8 cellular contexts compared by ENCODE assay signal in the genomic region with DNA sequence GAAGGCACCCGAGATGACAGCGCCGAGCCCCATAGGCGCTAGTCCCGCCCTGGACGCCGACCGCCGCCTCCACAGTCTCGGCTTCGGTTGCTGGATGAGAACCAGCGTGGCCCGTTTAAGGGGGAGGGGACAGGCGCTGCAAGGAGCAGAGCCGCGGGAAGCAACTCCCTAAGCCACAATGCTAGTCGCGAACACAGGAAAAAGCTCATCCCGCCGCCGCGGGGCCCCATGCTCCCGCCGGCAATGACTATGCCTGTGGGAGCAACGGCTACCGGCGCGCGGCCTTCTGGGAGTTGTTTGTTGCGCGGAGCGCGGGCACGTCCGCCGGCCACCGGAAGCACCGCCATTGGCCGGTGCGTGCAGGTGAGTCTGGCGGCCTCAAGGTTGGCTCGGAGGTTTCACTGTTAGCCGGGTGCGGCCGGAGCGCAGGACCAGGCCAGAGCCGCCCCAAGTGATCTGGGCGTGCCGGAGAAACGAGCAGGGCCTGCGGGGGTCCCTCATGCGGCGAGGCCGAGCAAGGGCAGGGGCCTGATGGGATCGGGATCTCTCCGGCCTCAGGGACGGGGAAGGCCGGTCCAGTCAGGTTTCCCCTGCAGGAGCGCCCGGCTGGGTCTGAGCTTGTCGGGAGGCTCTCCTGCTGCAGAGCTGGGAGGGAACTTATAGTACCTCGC. TPM values are rescaled to one million over a fixed set of nuclear protein-coding genes. Genes with fewer than 3 reads are reported as not detected.
A peak's percentile ranks its signal among the peaks of the same experiment; 100 is the strongest.
DNase-seq lines count a peak whose midpoint lies in the region; FAIRE-seq and TF ChIP-seq lines count a peak whose summit lies in the region.

Gene ZNF544 (plus strand): TSS at position 331 of the 671 bp plus-strand sequence. CDS start 15,110 bp downstream, outside the sequence.

- intact Hi-C loops in T-helper 1 cell treated with Interleukin-12 subunit alpha and Interleukin-12 subunit beta and Interleukin-4 antibody, amounts not matched to agents 30 ng/mL and 1 ng/mL, for 36 hours (cut with micrococcal nuclease), result loop anchor here (1.0 to 2.0 kb wide), 4 partner anchors 50 to 248 kb away; partner anchors contain the start of genes ERVK3-1, ZNF446, ZNF8 and ZSCAN22

- no peak for TF ChIP-seq CTCF in NB4 (IDR thresholded peaks at IDR 0.05; ENCODE audit: low read depth, low read length)
- peak in 1 of 2 donors; percentile 38 for TF ChIP-seq CTCF in right atrium auricular region (IDR thresholded peaks at IDR 0.05)

- H3K27ac ChIP-seq in right atrium auricular region (peak within 1 kb of the TSS; percentile 76 to 85), urinary bladder (ENCODE audit: low read depth) (peak within 1 kb of the TSS; percentile 12)

- peaks cover 34% of the 10 kb centered on the region for H3K36me3 ChIP-seq in right atrium auricular region
- H3K36me3 ChIP-seq in urinary bladder (ENCODE audit: insufficient read depth), result no peaks in the 10 kb centered on the region

- peaks cover 0 to 17% of the 10 kb centered on the region in 2 donors for H3K4me1 ChIP-seq in right atrium auricular region
- no peaks in the 10 kb centered on the region for H3K4me1 ChIP-seq in urinary bladder (ENCODE audit: insufficient read depth)

- FAIRE-seq in H54 (lab: Jason Lieb, UNC), result no peak

- TF ChIP-seq POLR2A in H54 (IDR thresholded peaks at IDR 0.05; ENCODE audit: low read depth, low read length) (peak; percentile 56; the same call in 1 of the 2 replicates), NB4 (IDR thresholded peaks at IDR 0.05; ENCODE audit: extremely low read depth, insufficient read length) (peak; percentile 56)

- no peaks in the 10 kb centered on the region for H3K27me3 ChIP-seq in right atrium auricular region

- H3K9me3 ChIP-seq in right atrium auricular region, result peaks cover 0 to 45% of the 10 kb centered on the region in 2 donors

- H3K4me3 ChIP-seq in NB4 (ENCODE audit: low read depth, low read length) (peak within 1 kb of the TSS; percentile 73), right atrium auricular region (peak within 1 kb of the TSS; percentile 63 to 89), urinary bladder (ENCODE audit: low read depth, low read length) (peak within 1 kb of the TSS; percentile 71)

- under 1% methylated on average over 62 of the region's 62 CpGs for WGBS in urinary bladder

- DNase-seq in ELR (ENCODE audit: low read depth), result peak; percentile 88
- DNase-seq in H54 (ENCODE audit: insufficient read length, low spot score), result peak; percentile 50
- peak; percentile 81 for DNase-seq in NB4 (ENCODE audit: low read depth)
- DNase-seq in amygdala (lab: John Stamatoyannopoulos, UW), result peak in 52 of 56 donors; percentile 1 to 82 (median 52)
- DNase-seq in right atrium auricular region (ENCODE audit: low spot score), result peak; percentile 63
- peak; percentile 39 for DNase-seq in pulmonary artery endothelial cell (ENCODE audit: low read depth, low spot score)

RNA-seq across cellular contexts. Expression of gene ZNF544, which starts in this region (rescaled TPM):
- 41.6 and 42.0 TPM in 2 replicates for total RNA-seq in T-helper 1 cell treated with Interleukin-12 subunit alpha and Interleukin-12 subunit beta and Interleukin-4 antibody, amounts not matched to agents 30 ng/mL and 1 ng/mL, for 36 hours
- 10 to 100 TPM; 30.1 to 38.4 TPM for total RNA-seq in right atrium auricular region
- 54.7 and 73.2 TPM in 2 replicates for total RNA-seq in pulmonary artery endothelial cell
- 51.4 TPM for total RNA-seq in urinary bladder
- 23.6 TPM for polyA plus RNA-seq in urinary bladder

Comparison
In these comparisons a context has a peak if more than half of its experiments do, and no peak if none do; other contexts are left out.
1. Peak in every context shown above with its lines: DNase-seq, H3K4me3 ChIP-seq and H3K27ac ChIP-seq.